ENCODE assay signal across 18 cellular contexts in genomic region chr14:101474563-101475467, GRCh38.
DNase-seq lines count a peak whose midpoint lies in the region; ATAC-seq and TF ChIP-seq lines count a peak whose summit lies in the region.
"Had no signal": no experiment of that assay in that cellular context is flagged by ENCODE, and none has a peak within 500 bp of the region (broad histone marks: within the 10 kb centered on the region; RNA-seq: fewer than 3 reads in every experiment).

No MANE protein-coding gene starts in this region.

- H3K27ac Mint-ChIP-seq in activated CD4-positive, alpha-beta memory T cell treated with anti-CD3 and anti-CD28 coated beads, Interleukin-2, amount 10 ng/mL, durations not matched to agents 7 days and 5 days = no peak overlapping the region
- H3K27ac Mint-ChIP-seq in activated CD4-positive, alpha-beta memory T cell treated with anti-CD3 and anti-CD28 coated beads for 36 hours = no peak overlapping the region
- no peak overlapping the region for H3K27ac Mint-ChIP-seq in activated naive CD8-positive, alpha-beta T cell treated with anti-CD3 and anti-CD28 coated beads for 36 hours
- H3K27ac Mint-ChIP-seq: activated T-helper 1 cell treated with anti-CD3 and anti-CD28 coated beads, Interleukin-12 subunit alpha, Interleukin-12 subunit beta, Interleukin-2, Interleukin-4 antibody, amounts not matched to agents 30 ng/mL and 10 ng/mL and 1 ng/mL, durations not matched to agents 14 hours and 24 hours and 36 hours; CD4-positive, CD25-positive, alpha-beta regulatory T cell had no signal

- ATAC-seq in upper lobe of right lung (no peak), HG03432 (IDR thresholded peaks at IDR 0.05; ENCODE audit: unreplicated experiment) (no peak)

- CTCF ChIA-PET in activated CD4-positive, alpha-beta memory T cell treated with anti-CD3 and anti-CD28 coated beads, Interleukin-2, amount 10 ng/mL, durations not matched to agents 7 days and 5 days (lab: Charles Lee) = no interaction called here
- CTCF ChIA-PET in activated CD4-positive, alpha-beta memory T cell treated with anti-CD3 and anti-CD28 coated beads for 36 hours (lab: Charles Lee) = no interaction called here

- peaks cover 0 to 26% (median 0%) of the 10 kb centered on the region in 4 donors for H3K27me3 ChIP-seq in esophagus squamous epithelium
- no peaks in the 10 kb centered on the region for H3K27me3 ChIP-seq in upper lobe of right lung

- 61 to 77% methylated on average over 5 to 7 of the region's 21 CpGs for WGBS in esophagus squamous epithelium, 2 donors

- H3K27ac ChIP-seq in esophagus squamous epithelium (peak overlapping the region in 3 of 4 donors; percentile 16 to 86 (median 79)), upper lobe of right lung (peak overlapping the region; percentile 58)
- H3K27ac ChIP-seq: 22Rv1 had no signal

- intact Hi-C loops in activated CD4-positive, alpha-beta memory T cell treated with anti-CD3 and anti-CD28 coated beads for 36 hours (cut with micrococcal nuclease) = no loop called here
- intact Hi-C loops in esophagus squamous epithelium (cut with DNase I) = no loop called here
- intact Hi-C loops in posterior vena cava (cut with DNase I) = no loop called here
- intact Hi-C loops in upper lobe of right lung (cut with DNase I) = no loop called here

- TF ChIP-seq CTCF in esophagus squamous epithelium (IDR thresholded peaks at IDR 0.05) (no peak), upper lobe of right lung (IDR thresholded peaks at IDR 0.05) (no peak)

- H3K9me3 ChIP-seq in esophagus squamous epithelium = no peaks in the 10 kb centered on the region
- H3K9me3 ChIP-seq in upper lobe of right lung = no peaks in the 10 kb centered on the region
- H3K9me3 ChIP-seq: heart left ventricle, SK-N-SH had no signal

- H3K4me1 ChIP-seq in esophagus squamous epithelium = peaks cover 4 to 36% (median 29%) of the 10 kb centered on the region in 3 donors
- peaks cover 10% of the 10 kb centered on the region for H3K4me1 ChIP-seq in upper lobe of right lung

- no peak overlapping the region for H3K4me3 Mint-ChIP-seq in activated CD4-positive, alpha-beta memory T cell treated with anti-CD3 and anti-CD28 coated beads, Interleukin-2, amount 10 ng/mL, durations not matched to agents 7 days and 5 days
- H3K4me3 Mint-ChIP-seq in activated CD4-positive, alpha-beta memory T cell treated with anti-CD3 and anti-CD28 coated beads for 36 hours = no peak overlapping the region
- no peak overlapping the region for H3K4me3 Mint-ChIP-seq in activated naive CD8-positive, alpha-beta T cell treated with anti-CD3 and anti-CD28 coated beads for 36 hours
- H3K4me3 Mint-ChIP-seq: activated T-helper 1 cell treated with anti-CD3 and anti-CD28 coated beads, Interleukin-12 subunit alpha, Interleukin-12 subunit beta, Interleukin-2, Interleukin-4 antibody, amounts not matched to agents 30 ng/mL and 10 ng/mL and 1 ng/mL, durations not matched to agents 14 hours and 24 hours and 36 hours; CD4-positive, CD25-positive, alpha-beta regulatory T cell had no signal

- no peak for TF ChIP-seq POLR2A in esophagus squamous epithelium (IDR thresholded peaks at IDR 0.05)

- no peaks in the 10 kb centered on the region for H3K27me3 Mint-ChIP-seq in activated CD4-positive, alpha-beta memory T cell treated with anti-CD3 and anti-CD28 coated beads, Interleukin-2, amount 10 ng/mL, durations not matched to agents 7 days and 5 days
- peaks cover 13% of the 10 kb centered on the region for H3K27me3 Mint-ChIP-seq in activated CD4-positive, alpha-beta memory T cell treated with anti-CD3 and anti-CD28 coated beads for 36 hours
- peaks cover 4% of the 10 kb centered on the region for H3K27me3 Mint-ChIP-seq in activated naive CD8-positive, alpha-beta T cell treated with anti-CD3 and anti-CD28 coated beads for 36 hours

- no peaks in the 10 kb centered on the region for H3K4me1 Mint-ChIP-seq in activated CD4-positive, alpha-beta memory T cell treated with anti-CD3 and anti-CD28 coated beads, Interleukin-2, amount 10 ng/mL, durations not matched to agents 7 days and 5 days
- H3K4me1 Mint-ChIP-seq in activated CD4-positive, alpha-beta memory T cell treated with anti-CD3 and anti-CD28 coated beads for 36 hours (ENCODE audit: low read depth) = no peaks in the 10 kb centered on the region
- H3K4me1 Mint-ChIP-seq in activated naive CD8-positive, alpha-beta T cell treated with anti-CD3 and anti-CD28 coated beads for 36 hours = no peaks in the 10 kb centered on the region
- H3K4me1 Mint-ChIP-seq: CD4-positive, CD25-positive, alpha-beta regulatory T cell had no signal

- H3K36me3 ChIP-seq in esophagus squamous epithelium = no peaks in the 10 kb centered on the region
- no peaks in the 10 kb centered on the region for H3K36me3 ChIP-seq in upper lobe of right lung
- H3K36me3 ChIP-seq: heart left ventricle had no signal

- H3K4me3 ChIP-seq in esophagus squamous epithelium = peak overlapping the region in 1 of 4 donors; percentile 44
- H3K4me3 ChIP-seq in upper lobe of right lung = no peak overlapping the region
- H3K4me3 ChIP-seq: heart left ventricle had no signal

- H3K9me3 Mint-ChIP-seq in activated CD4-positive, alpha-beta memory T cell treated with anti-CD3 and anti-CD28 coated beads, Interleukin-2, amount 10 ng/mL, durations not matched to agents 7 days and 5 days = no peaks in the 10 kb centered on the region
- H3K9me3 Mint-ChIP-seq in activated CD4-positive, alpha-beta memory T cell treated with anti-CD3 and anti-CD28 coated beads for 36 hours = no peaks in the 10 kb centered on the region
- no peaks in the 10 kb centered on the region for H3K9me3 Mint-ChIP-seq in activated naive CD8-positive, alpha-beta T cell treated with anti-CD3 and anti-CD28 coated beads for 36 hours
- H3K9me3 Mint-ChIP-seq: activated T-helper 1 cell treated with anti-CD3 and anti-CD28 coated beads, Interleukin-12 subunit alpha, Interleukin-12 subunit beta, Interleukin-2, Interleukin-4 antibody, amounts not matched to agents 30 ng/mL and 10 ng/mL and 1 ng/mL, durations not matched to agents 14 hours and 24 hours and 36 hours had no signal

- POLR2A ChIA-PET in activated CD4-positive, alpha-beta memory T cell treated with anti-CD3 and anti-CD28 coated beads, Interleukin-2, amount 10 ng/mL, durations not matched to agents 7 days and 5 days (lab: Charles Lee) = no interaction called here
- POLR2A ChIA-PET in activated CD4-positive, alpha-beta memory T cell treated with anti-CD3 and anti-CD28 coated beads for 36 hours (lab: Charles Lee) = no interaction called here

- H3K36me3 Mint-ChIP-seq in activated CD4-positive, alpha-beta memory T cell treated with anti-CD3 and anti-CD28 coated beads, Interleukin-2, amount 10 ng/mL, durations not matched to agents 7 days and 5 days (ENCODE audit: low read depth) = no peaks in the 10 kb centered on the region
- H3K36me3 Mint-ChIP-seq in activated CD4-positive, alpha-beta memory T cell treated with anti-CD3 and anti-CD28 coated beads for 36 hours = no peaks in the 10 kb centered on the region
- H3K36me3 Mint-ChIP-seq in activated naive CD8-positive, alpha-beta T cell treated with anti-CD3 and anti-CD28 coated beads for 36 hours = no peaks in the 10 kb centered on the region
- H3K36me3 Mint-ChIP-seq: CD4-positive, CD25-positive, alpha-beta regulatory T cell had no signal

- peak; percentile 12 for DNase-seq in activated CD4-positive, alpha-beta memory T cell treated with anti-CD3 and anti-CD28 coated beads, Interleukin-2, amount 10 ng/mL, durations not matched to agents 7 days and 5 days
- no peak for DNase-seq in activated CD4-positive, alpha-beta memory T cell treated with anti-CD3 and anti-CD28 coated beads for 36 hours
- no peak for DNase-seq in esophagus squamous epithelium (lab: John Stamatoyannopoulos, UW)
- DNase-seq in posterior vena cava (ENCODE audit: low spot score) = peak; percentile 43
- peak; percentile 41 for DNase-seq in upper lobe of right lung
- no peak for DNase-seq in GOT3 (lab: John Stamatoyannopoulos, UW)
- DNase-seq in activated naive CD8-positive, alpha-beta T cell treated with anti-CD3 and anti-CD28 coated beads for 36 hours = no peak
- DNase-seq: CD4-positive, CD25-positive, alpha-beta regulatory T cell; cortex of kidney; DMS79 treated with DMSO at 0.1 percent for 48 hours; heart left ventricle; MM.1S; NCI-H2029; NCI-H526; SK-N-SH had no signal

Comparison
In these comparisons a context has a peak if more than half of its experiments do, and no peak if none do; other contexts are left out.
1. DNase-seq: peak in activated CD4-positive, alpha-beta memory T cell treated with anti-CD3 and anti-CD28 coated beads, Interleukin-2, amount 10 ng/mL, durations not matched to agents 7 days and 5 days (single experiment), posterior vena cava (single experiment) and upper lobe of right lung (single experiment); none in activated CD4-positive, alpha-beta memory T cell treated with anti-CD3 and anti-CD28 coated beads for 36 hours (single experiment), esophagus squamous epithelium (single experiment), GOT3 (single experiment) and activated naive CD8-positive, alpha-beta T cell treated with anti-CD3 and anti-CD28 coated beads for 36 hours (single experiment).